ENCODE assay signal across 13 cellular contexts in genomic region chr9:4674783-4675182, GRCh38. TPM values are rescaled to one million over a fixed set of nuclear protein-coding genes. Genes with fewer than 3 reads are reported as not detected.
DNase-seq lines count a peak whose midpoint lies in the region; ATAC-seq and TF ChIP-seq lines count a peak whose summit lies in the region.
"Had no signal": no experiment of that assay in that cellular context is flagged by ENCODE, and none has a peak within 500 bp of the region (broad histone marks: within the 10 kb centered on the region; RNA-seq: fewer than 3 reads in every experiment).

No MANE protein-coding gene starts in this region.

- H3K4me3 ChIP-seq in AG10803 (ENCODE audit: low read length) (no peak overlapping the region), cardiac fibroblast (replicated peaks in 1 of 2; ENCODE audit: low read depth in 2 of 2, low read length in 2 of 2) (no peak overlapping the region), right lobe of liver (no peak overlapping the region)
- H3K4me3 ChIP-seq: BLaER1 treated with 17β-estradiol and CSF1 and Interleukin-3, amounts not matched to agents 10 nM and 100 nM; gastrocnemius medialis had no signal

- ATAC-seq in right lobe of liver: peak in 2 of 4 donors; percentile 30 to 32
- no peak for ATAC-seq in GM18861 (IDR thresholded peaks at IDR 0.05; ENCODE audit: unreplicated experiment)
- ATAC-seq: gastrocnemius medialis had no signal

- DNase-seq in AG10803 (ENCODE audit: low read depth): peak; percentile 94
- peak; percentile 6 for DNase-seq in NCI-H69 (lab: John Stamatoyannopoulos, UW)
- peak; percentile 66 to 74 for DNase-seq in cardiac fibroblast (ENCODE audit: low read depth in 2 of 2)
- no peak for DNase-seq in right lobe of liver
- no peak for DNase-seq in DMS53 treated with DMSO at 0.1 percent for 48 hours (lab: John Stamatoyannopoulos, UW; ENCODE audit: unreplicated experiment)
- DNase-seq in NCI-H1930 (lab: John Stamatoyannopoulos, UW): no peak
- no peak for DNase-seq in germinal center (ENCODE audit: low spot score)
- DNase-seq: activated gamma-delta T cell, gastrocnemius medialis, NCI-H82, T-helper 1 cell had no signal

- no peak; the same call in 1 of the 2 replicates for TF ChIP-seq CTCF in AG10803 (conservative IDR thresholded peaks at IDR 0.05; ENCODE audit: low read length)
- TF ChIP-seq CTCF in cardiac fibroblast (IDR thresholded peaks at IDR 0.05; ENCODE audit: low read depth, low read length): no peak
- no peak for TF ChIP-seq CTCF in right lobe of liver (IDR thresholded peaks at IDR 0.05)

- intact Hi-C loops in right lobe of liver (cut with DNase I): no loop called here

- H3K27me3 ChIP-seq in right lobe of liver: no peaks in the 10 kb centered on the region
- H3K27me3 ChIP-seq: BLaER1 treated with 17β-estradiol and CSF1 and Interleukin-3, amounts not matched to agents 10 nM and 100 nM; gastrocnemius medialis had no signal

- H3K4me1 ChIP-seq in right lobe of liver: peaks cover 0 to 15% (median 7%) of the 10 kb centered on the region in 4 donors

- no peaks in the 10 kb centered on the region for H3K36me3 ChIP-seq in right lobe of liver
- H3K36me3 ChIP-seq: BLaER1 treated with 17β-estradiol and CSF1 and Interleukin-3, amounts not matched to agents 10 nM and 100 nM; gastrocnemius medialis had no signal

- H3K9me3 ChIP-seq in right lobe of liver: no peaks in the 10 kb centered on the region
- H3K9me3 ChIP-seq: BLaER1 treated with 17β-estradiol and CSF1 and Interleukin-3, amounts not matched to agents 10 nM and 100 nM; gastrocnemius medialis had no signal

- H3K27ac ChIP-seq in right lobe of liver: peak overlapping the region; percentile 12 to 57 (median 30)
- H3K27ac ChIP-seq: BLaER1 treated with 17β-estradiol and CSF1 and Interleukin-3, amounts not matched to agents 10 nM and 100 nM had no signal

- peak; percentile 20 for TF ChIP-seq POLR2A in right lobe of liver (IDR thresholded peaks at IDR 0.05)

RNA-seq across cellular contexts. Expression of gene CDC37L1, which starts 4.6 kb away (rescaled TPM):
- total RNA-seq in right lobe of liver: 10 to 100 TPM; 20.9 to 42.4 (median 30.8) TPM

RNA-seq across cellular contexts. Expression of gene SPATA6L, which starts 8.5 kb away (rescaled TPM):
- 10 to 100 TPM in 1 of 6 experiments, 1 to 10 TPM in 5; 3.7 to 18.8 (median 5.0) TPM for total RNA-seq in right lobe of liver

RNA-seq across cellular contexts. Expression of gene PLPP6, which starts 12.7 kb away (rescaled TPM):
- total RNA-seq in right lobe of liver: 10 to 100 TPM in 2 of 6 experiments, 1 to 10 TPM in 4; 7.8 to 12.4 (median 9.3) TPM

Comparison
In these comparisons a context has a peak if more than half of its experiments do, and no peak if none do; other contexts are left out.
1. DNase-seq: peak in AG10803 (single experiment), NCI-H69 (single experiment) and cardiac fibroblast (2 of 2); none in right lobe of liver (0 of 3), DMS53 treated with DMSO at 0.1 percent for 48 hours (single experiment), NCI-H1930 (0 of 2) and germinal center (single experiment).